Comparison of ENCODE assay signal across 8 cellular contexts in the genomic region with DNA sequence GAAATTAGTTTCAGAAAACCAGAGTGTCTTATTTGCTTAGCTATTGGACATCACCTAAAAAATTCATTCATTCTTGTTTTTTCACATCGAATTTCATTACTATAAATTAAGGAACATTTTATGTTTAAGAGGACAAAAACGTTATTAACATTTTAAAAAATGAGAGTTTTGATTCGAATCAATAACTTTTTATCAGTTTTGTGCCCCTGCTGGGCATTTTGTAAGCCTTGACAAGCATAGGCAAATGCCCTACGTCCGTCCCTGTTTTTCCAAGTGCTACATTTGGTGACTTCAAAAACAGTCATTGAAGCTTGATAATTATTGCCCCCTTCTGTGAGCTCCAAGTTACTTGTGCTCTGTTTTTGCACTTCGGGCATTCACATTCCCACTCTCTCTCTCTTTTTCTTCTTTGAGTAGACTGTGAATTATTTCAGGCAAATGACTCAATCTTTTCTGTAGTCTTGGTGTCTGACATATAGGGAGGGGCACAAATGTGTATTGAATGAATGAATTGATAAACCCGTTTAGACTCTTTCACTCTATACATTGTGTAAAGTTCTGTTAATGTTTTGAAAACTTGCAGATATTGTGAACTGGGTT. TPM values are rescaled to one million over a fixed set of nuclear protein-coding genes. Genes with fewer than 3 reads are reported as not detected.
DNase-seq lines count a peak whose midpoint lies in the region; ATAC-seq and TF ChIP-seq lines count a peak whose summit lies in the region.

No MANE protein-coding gene starts in this region.

- peaks cover 26% of the 10 kb centered on the region for H3K36me3 Mint-ChIP-seq in activated CD4-positive, alpha-beta T cell treated with anti-CD3 and anti-CD28 coated beads, Interleukin-2, amount 10 ng/mL, durations not matched to agents 7 days and 5 days (ENCODE audit: low read depth)

- H3K27me3 ChIP-seq in RWPE2 (ENCODE audit: insufficient read depth, poor library complexity, severe bottlenecking) (no peaks in the 10 kb centered on the region), esophagus muscularis mucosa (no peaks in the 10 kb centered on the region), ovary (no peaks in the 10 kb centered on the region)

- peak overlapping the region; percentile 90 for H3K27ac ChIP-seq in RWPE2 (ENCODE audit: poor library complexity, severe bottlenecking)
- H3K27ac ChIP-seq in esophagus muscularis mucosa (replicated peaks in 1 of 4), result peak overlapping the region in 2 of 4 donors; percentile 83 to 89
- H3K27ac ChIP-seq in ovary, result no peak overlapping the region

- POLR2A ChIA-PET in activated CD4-positive, alpha-beta T cell treated with anti-CD3 and anti-CD28 coated beads, Interleukin-2, amount 10 ng/mL, durations not matched to agents 7 days and 5 days (lab: Charles Lee), result no interaction called here

- CTCF ChIA-PET in activated CD4-positive, alpha-beta T cell treated with anti-CD3 and anti-CD28 coated beads, Interleukin-2, amount 10 ng/mL, durations not matched to agents 7 days and 5 days (lab: Charles Lee), result interaction anchor here (1.1 to 1.2 kb wide), 2 partner anchors 9 to 51 kb away, joined by 3 to 4 read pairs; no protein-coding TSS in a partner anchor

- WGBS in esophagus muscularis mucosa, result 8% methylated on average over 7 of the region's 7 CpGs
- WGBS in ovary, 3 donors, result 4 to 7% (median 6%) methylated on average over 7 of the region's 7 CpGs

- peak; percentile 28 for TF ChIP-seq CTCF in RWPE2 (IDR thresholded peaks at IDR 0.05; ENCODE audit: poor library complexity, severe bottlenecking)
- peak in 1 of 3 experiments; percentile 24 for TF ChIP-seq CTCF in esophagus muscularis mucosa (IDR thresholded peaks at IDR 0.05)
- no peak for TF ChIP-seq CTCF in ovary (IDR thresholded peaks at IDR 0.05)

- peaks cover 33% of the 10 kb centered on the region for H3K4me1 Mint-ChIP-seq in activated CD4-positive, alpha-beta T cell treated with anti-CD3 and anti-CD28 coated beads, Interleukin-2, amount 10 ng/mL, durations not matched to agents 7 days and 5 days

- intact Hi-C loops in esophagus muscularis mucosa (cut with DNase I) (no loop called here), ovary (cut with DNase I) (loop anchor here in 3 of 4 donors (5.0 to 10.0 kb wide), 3 partner anchors 49 to 224 kb away; a partner anchor contains a TSS)

- no peak for DNase-seq in activated CD4-positive, alpha-beta T cell treated with anti-CD3 and anti-CD28 coated beads, Interleukin-2, amount 10 ng/mL, durations not matched to agents 7 days and 5 days
- no peak for DNase-seq in activated CD4-positive, alpha-beta T cell treated with anti-CD3 and anti-CD28 coated beads, Interleukin-2, amount 50 U/mL, for 4 hours
- DNase-seq in RWPE2 (ENCODE audit: low spot score), result no peak
- no peak for DNase-seq in esophagus muscularis mucosa (ENCODE audit: extremely low spot score)
- DNase-seq in ovary, result no peak

- H3K9me3 ChIP-seq in RWPE2 (ENCODE audit: severe bottlenecking) (no peaks in the 10 kb centered on the region), esophagus muscularis mucosa (no peaks in the 10 kb centered on the region), ovary (no peaks in the 10 kb centered on the region)

- no peak for ATAC-seq in RWPE2 (ENCODE audit: low read depth)
- ATAC-seq in GM18498 (IDR thresholded peaks at IDR 0.05; ENCODE audit: unreplicated experiment), result no peak
- no peak for ATAC-seq in GM18909 (IDR thresholded peaks at IDR 0.05; ENCODE audit: poor library complexity, unreplicated experiment)
- ATAC-seq in GM19467 (IDR thresholded peaks at IDR 0.05; ENCODE audit: unreplicated experiment), result no peak

- H3K4me3 Mint-ChIP-seq in activated CD4-positive, alpha-beta T cell treated with anti-CD3 and anti-CD28 coated beads, Interleukin-2, amount 10 ng/mL, durations not matched to agents 7 days and 5 days, result peak overlapping the region; percentile 98

- H3K36me3 ChIP-seq in RWPE2 (ENCODE audit: low read depth) (peaks cover 35% of the 10 kb centered on the region), esophagus muscularis mucosa (peaks cover 10 to 27% (median 19%) of the 10 kb centered on the region in 4 donors), ovary (no peaks in the 10 kb centered on the region)

- H3K4me3 ChIP-seq in RWPE2 (ENCODE audit: severe bottlenecking) (peak overlapping the region; percentile 67), esophagus muscularis mucosa (peak overlapping the region; percentile 73 to 97 (median 92)), ovary (peak overlapping the region; percentile 82)

- TF ChIP-seq EP300 in esophagus muscularis mucosa (IDR thresholded peaks at IDR 0.05) (no peak), ovary (IDR thresholded peaks at IDR 0.05) (no peak)

- TF ChIP-seq POLR2A in esophagus muscularis mucosa (IDR thresholded peaks at IDR 0.05; ENCODE audit: low read depth) (no peak), ovary (IDR thresholded peaks at IDR 0.05) (no peak)

- H3K4me1 ChIP-seq in RWPE2 (ENCODE audit: insufficient read depth, poor library complexity, severe bottlenecking) (peaks cover 9% of the 10 kb centered on the region), esophagus muscularis mucosa (peaks cover 8 to 33% (median 31%) of the 10 kb centered on the region in 4 donors), ovary (ENCODE audit: insufficient read depth) (peaks cover 4% of the 10 kb centered on the region)

- H3K27ac Mint-ChIP-seq in activated CD4-positive, alpha-beta T cell treated with anti-CD3 and anti-CD28 coated beads, Interleukin-2, amount 10 ng/mL, durations not matched to agents 7 days and 5 days, result peak overlapping the region; percentile 93

- H3K9me3 Mint-ChIP-seq in activated CD4-positive, alpha-beta T cell treated with anti-CD3 and anti-CD28 coated beads, Interleukin-2, amount 10 ng/mL, durations not matched to agents 7 days and 5 days, result no peaks in the 10 kb centered on the region

- H3K27me3 Mint-ChIP-seq in activated CD4-positive, alpha-beta T cell treated with anti-CD3 and anti-CD28 coated beads, Interleukin-2, amount 10 ng/mL, durations not matched to agents 7 days and 5 days, result no peaks in the 10 kb centered on the region

RNA-seq across cellular contexts. Expression of a gene that starts 1.2 kb away (rescaled TPM):
- total RNA-seq in activated CD4-positive, alpha-beta T cell treated with anti-CD3 and anti-CD28 coated beads, Interleukin-2, amount 10 ng/mL, durations not matched to agents 7 days and 5 days, result 10 to 100 TPM; 28.3 to 31.5 TPM
- total RNA-seq in esophagus muscularis mucosa (10 to 100 TPM in 2 of 4 donors, 1 to 10 TPM in 2; 9.1 to 10.9 (median 10.0) TPM), ovary (10 to 100 TPM in 6 of 7 donors, 1 to 10 TPM in 1; 9.4 to 17.1 (median 11.9) TPM)
- 10 to 100 TPM in 1 of 2 donors, 1 to 10 TPM in 1; 9.4 to 16.0 TPM for polyA plus RNA-seq in ovary

RNA-seq across cellular contexts. Expression of a gene that starts 1.7 kb away (rescaled TPM):
- total RNA-seq in activated CD4-positive, alpha-beta T cell treated with anti-CD3 and anti-CD28 coated beads, Interleukin-2, amount 10 ng/mL, durations not matched to agents 7 days and 5 days, result 10 to 100 TPM; 18.4 to 18.8 TPM
- 10 to 100 TPM in 2 of 4 donors, 1 to 10 TPM in 2; 4.2 to 14.0 (median 10.2) TPM for total RNA-seq in esophagus muscularis mucosa
- 10 to 100 TPM in 2 of 7 donors, 1 to 10 TPM in 5; 6.8 to 12.4 (median 9.5) TPM for total RNA-seq in ovary
- polyA plus RNA-seq in ovary, result 10 to 100 TPM; 10.0 to 10.7 TPM

RNA-seq across cellular contexts. Expression of a gene that starts 52.8 kb away (rescaled TPM):
- 100 to 1,000 TPM; 333 to 355 TPM for total RNA-seq in activated CD4-positive, alpha-beta T cell treated with anti-CD3 and anti-CD28 coated beads, Interleukin-2, amount 10 ng/mL, durations not matched to agents 7 days and 5 days
- 100 to 1,000 TPM; 505 to 652 (median 520) TPM for total RNA-seq in esophagus muscularis mucosa
- total RNA-seq in ovary, result 100 to 1,000 TPM; 347 to 462 (median 427) TPM
- 100 to 1,000 TPM; 344 to 649 TPM for polyA plus RNA-seq in ovary
